ENCODE assay signal across 10 cellular contexts in the genomic region with DNA sequence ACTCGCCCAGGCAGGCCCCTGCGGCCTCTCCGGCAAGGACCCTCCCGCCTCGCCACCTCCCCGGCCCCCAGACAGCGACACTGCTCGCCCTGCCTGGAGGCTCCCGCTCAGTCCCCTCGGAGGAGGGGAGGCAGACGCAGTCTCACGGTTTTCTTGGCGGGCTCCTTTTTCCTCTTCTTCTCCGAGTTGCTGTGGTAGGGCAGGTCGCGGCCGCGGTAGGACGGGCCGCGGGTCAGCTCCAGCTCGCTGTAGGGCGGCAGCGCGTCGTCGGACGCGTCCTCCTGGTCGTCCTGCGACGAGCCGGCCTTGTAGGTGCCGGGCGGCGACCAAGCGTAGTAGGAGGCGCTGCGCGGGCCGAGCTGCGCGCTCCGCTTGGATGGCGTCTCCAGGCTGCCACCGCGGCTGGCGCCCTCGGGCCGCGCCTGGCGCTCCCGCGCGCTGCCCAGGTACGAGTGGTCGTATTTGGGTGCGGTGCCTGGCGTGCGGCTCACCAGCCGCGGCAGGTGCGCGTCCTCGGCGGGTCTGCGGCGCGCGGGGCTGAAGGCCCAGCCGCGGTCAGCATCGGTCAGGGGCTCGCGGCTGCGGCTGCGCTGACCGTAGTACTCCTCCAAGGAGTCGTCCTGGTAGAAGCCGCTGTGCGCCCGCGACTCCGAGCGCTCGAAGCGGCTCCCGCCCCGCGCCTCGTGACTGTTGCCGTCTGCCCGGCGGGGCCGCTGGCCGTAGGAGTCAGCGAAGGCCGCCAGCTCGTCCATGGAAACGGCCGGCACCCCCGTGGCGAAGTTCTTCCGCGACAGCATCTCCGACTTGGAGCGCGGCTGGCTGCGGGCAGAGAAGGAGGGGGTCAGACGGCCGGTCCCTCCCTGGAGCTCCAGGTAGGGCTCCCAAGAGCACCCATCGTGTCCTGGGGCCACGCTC. TPM values are rescaled to one million over a fixed set of nuclear protein-coding genes. Genes with fewer than 3 reads are reported as not detected.
DNase-seq lines count a peak whose midpoint lies in the region; ATAC-seq and TF ChIP-seq lines count a peak whose summit lies in the region.
"Had no signal": no experiment of that assay in that cellular context is flagged by ENCODE, and none has a peak within 500 bp of the region (broad histone marks: within the 10 kb centered on the region; RNA-seq: fewer than 3 reads in every experiment).

No MANE protein-coding gene starts in this region.

- H3K9me3 Mint-ChIP-seq in activated naive CD8-positive, alpha-beta T cell (ENCODE audit: low read depth), result no peaks in the 10 kb centered on the region
- no peaks in the 10 kb centered on the region for H3K9me3 Mint-ChIP-seq in activated naive CD8-positive, alpha-beta T cell treated with anti-CD3 and anti-CD28 coated beads, Interleukin-2, amount 50 U/mL, for 24 hours
- H3K9me3 Mint-ChIP-seq in endothelial cell (ENCODE audit: unreplicated experiment), result no peaks in the 10 kb centered on the region
- H3K9me3 Mint-ChIP-seq: effector memory CD8-positive, alpha-beta T cell had no signal

- ATAC-seq in activated naive CD8-positive, alpha-beta T cell treated with anti-CD3 and anti-CD28 coated beads, Interleukin-2, amount 50 U/mL, for 24 hours, result no peak
- no peak for ATAC-seq in GM21529 (IDR thresholded peaks at IDR 0.05; ENCODE audit: unreplicated experiment)
- ATAC-seq: effector memory CD8-positive, alpha-beta T cell had no signal

- H3K4me3 ChIP-seq in mucosa of rectum (ENCODE audit: low read length in 2 of 2) (peak overlapping the region; percentile 41 to 46), urinary bladder (ENCODE audit: low read depth, low read length) (peak overlapping the region; percentile 27)

- peaks cover 19% of the 10 kb centered on the region for H3K27me3 Mint-ChIP-seq in activated naive CD8-positive, alpha-beta T cell
- H3K27me3 Mint-ChIP-seq in activated naive CD8-positive, alpha-beta T cell treated with anti-CD3 and anti-CD28 coated beads, Interleukin-2, amount 50 U/mL, for 24 hours, result peaks cover 39% of the 10 kb centered on the region
- peaks cover 19% of the 10 kb centered on the region for H3K27me3 Mint-ChIP-seq in endothelial cell (ENCODE audit: unreplicated experiment)

- DNase-seq in activated naive CD8-positive, alpha-beta T cell treated with anti-CD3 and anti-CD28 coated beads, Interleukin-2, amount 50 U/mL, for 24 hours, result no peak
- peak; percentile 52 for DNase-seq in endothelial cell (ENCODE audit: low spot score)
- no peak for DNase-seq in stimulated activated CD8-positive, alpha-beta memory T cell treated with anti-CD3 and anti-CD28 coated beads, Interleukin-4, amount 100 ng/mL, for 48 hours
- no peak for DNase-seq in SW 1271 (lab: John Stamatoyannopoulos, UW)
- DNase-seq: effector memory CD8-positive, alpha-beta T cell had no signal

- H3K4me1 ChIP-seq in mucosa of rectum (ENCODE audit: control insufficient read depth in 2 of 2, insufficient read depth in 2 of 2, low read length in 2 of 2), result no peaks in the 10 kb centered on the region
- H3K4me1 ChIP-seq in urinary bladder (ENCODE audit: insufficient read depth), result no peaks in the 10 kb centered on the region

- H3K4me1 Mint-ChIP-seq in activated naive CD8-positive, alpha-beta T cell (ENCODE audit: low read depth), result peaks cover 2% of the 10 kb centered on the region
- no peaks in the 10 kb centered on the region for H3K4me1 Mint-ChIP-seq in activated naive CD8-positive, alpha-beta T cell treated with anti-CD3 and anti-CD28 coated beads, Interleukin-2, amount 50 U/mL, for 24 hours
- H3K4me1 Mint-ChIP-seq in endothelial cell (ENCODE audit: unreplicated experiment), result no peaks in the 10 kb centered on the region

- no peak for TF ChIP-seq CTCF in endothelial cell (IDR thresholded peaks at IDR 0.05; ENCODE audit: unreplicated experiment)

- 4% methylated on average over 113 of the region's 113 CpGs for WGBS in urinary bladder

- peaks cover 20 to 24% of the 10 kb centered on the region in 2 donors for H3K27me3 ChIP-seq in mucosa of rectum (ENCODE audit: control insufficient read depth in 2 of 2, insufficient read depth in 2 of 2, low read length in 2 of 2)

- no peaks in the 10 kb centered on the region for H3K9me3 ChIP-seq in mucosa of rectum (ENCODE audit: control insufficient read depth in 2 of 2, low read length in 2 of 2)

- no peaks in the 10 kb centered on the region for H3K36me3 Mint-ChIP-seq in activated naive CD8-positive, alpha-beta T cell
- no peaks in the 10 kb centered on the region for H3K36me3 Mint-ChIP-seq in activated naive CD8-positive, alpha-beta T cell treated with anti-CD3 and anti-CD28 coated beads, Interleukin-2, amount 50 U/mL, for 24 hours (ENCODE audit: low read depth)
- no peaks in the 10 kb centered on the region for H3K36me3 Mint-ChIP-seq in endothelial cell (ENCODE audit: low read depth, unreplicated experiment)

- H3K4me3 Mint-ChIP-seq in activated naive CD8-positive, alpha-beta T cell, result peak overlapping the region; percentile 30
- no peak overlapping the region for H3K4me3 Mint-ChIP-seq in activated naive CD8-positive, alpha-beta T cell treated with anti-CD3 and anti-CD28 coated beads, Interleukin-2, amount 50 U/mL, for 24 hours
- H3K4me3 Mint-ChIP-seq in endothelial cell (ENCODE audit: unreplicated experiment), result no peak overlapping the region
- H3K4me3 Mint-ChIP-seq: effector memory CD8-positive, alpha-beta T cell had no signal

- no peaks in the 10 kb centered on the region for H3K36me3 ChIP-seq in mucosa of rectum (ENCODE audit: control insufficient read depth in 2 of 2, insufficient read depth in 2 of 2, low read length in 2 of 2)
- H3K36me3 ChIP-seq in urinary bladder (ENCODE audit: insufficient read depth), result no peaks in the 10 kb centered on the region

- no peak overlapping the region for H3K27ac Mint-ChIP-seq in activated naive CD8-positive, alpha-beta T cell
- H3K27ac Mint-ChIP-seq in activated naive CD8-positive, alpha-beta T cell treated with anti-CD3 and anti-CD28 coated beads, Interleukin-2, amount 50 U/mL, for 24 hours, result no peak overlapping the region
- H3K27ac Mint-ChIP-seq in endothelial cell (ENCODE audit: unreplicated experiment), result no peak overlapping the region
- H3K27ac Mint-ChIP-seq: effector memory CD8-positive, alpha-beta T cell had no signal

- H3K9ac ChIP-seq in mucosa of rectum (ENCODE audit: low read depth in 1 of 2, low read length in 2 of 2), result no peak overlapping the region

- no peak overlapping the region for H3K27ac ChIP-seq in mucosa of rectum (ENCODE audit: low read depth in 2 of 2, low read length in 2 of 2)
- H3K27ac ChIP-seq in urinary bladder (ENCODE audit: low read depth), result no peak overlapping the region
- H3K27ac ChIP-seq: C4-2B had no signal

RNA-seq across cellular contexts. Expression of gene TADA1, which starts 44.8 kb away (rescaled TPM):
- total RNA-seq in endothelial cell (ENCODE audit: unreplicated experiment), result 11.7 TPM
- 21.6 TPM for total RNA-seq in urinary bladder
- polyA plus RNA-seq in urinary bladder, result 10.0 TPM

RNA-seq across cellular contexts. Expression of gene ILDR2, which starts 54.5 kb away (rescaled TPM):
- total RNA-seq in endothelial cell (ENCODE audit: unreplicated experiment) (1.2 TPM), urinary bladder (4.1 TPM)
- polyA plus RNA-seq in urinary bladder, result 1.6 TPM
